Comparison of ENCODE assay signal across 8 cellular contexts in genomic region chr17:30708241-30709078, GRCh38.
A peak's percentile ranks its signal among the peaks of the same experiment; 100 is the strongest.
DNase-seq lines count a peak whose midpoint lies in the region; ATAC-seq and TF ChIP-seq lines count a peak whose summit lies in the region.
"Not testable (repeated sequence)": the region's sequence is repeated elsewhere in the genome, so short reads cannot be mapped to it uniquely, and the experiment has no call there.

No MANE protein-coding gene starts in this region.

- H3K4me3 Mint-ChIP-seq in activated CD4-positive, alpha-beta memory T cell treated with anti-CD3 and anti-CD28 coated beads for 36 hours: peak overlapping the region; percentile 85

- H3K27me3 Mint-ChIP-seq in activated CD4-positive, alpha-beta memory T cell treated with anti-CD3 and anti-CD28 coated beads for 36 hours: peaks cover 21% of the 10 kb centered on the region

- not testable (repeated sequence) for H3K36me3 ChIP-seq in sigmoid colon; aorta (ENCODE audit: control insufficient read depth in 1 of 2, insufficient read depth in 2 of 2, low read length in 1 of 2)

- H3K4me1 Mint-ChIP-seq in activated CD4-positive, alpha-beta memory T cell treated with anti-CD3 and anti-CD28 coated beads for 36 hours (ENCODE audit: low read depth): peaks cover 28% of the 10 kb centered on the region

- CTCF ChIA-PET in activated CD4-positive, alpha-beta memory T cell treated with anti-CD3 and anti-CD28 coated beads for 36 hours (lab: Charles Lee): interaction anchor here (1.0 kb wide), 2 partner anchors 10 to 108 kb away, joined by 3 to 4 read pairs; no protein-coding TSS in a partner anchor

- H3K27ac Mint-ChIP-seq in activated CD4-positive, alpha-beta memory T cell treated with anti-CD3 and anti-CD28 coated beads for 36 hours: peak overlapping the region; percentile 69

- TF ChIP-seq POLR2A in sigmoid colon (IDR thresholded peaks at IDR 0.05): not testable (repeated sequence)

- H3K36me3 Mint-ChIP-seq in activated CD4-positive, alpha-beta memory T cell treated with anti-CD3 and anti-CD28 coated beads for 36 hours: not testable (repeated sequence)

- H3K9me3 ChIP-seq in sigmoid colon; aorta (ENCODE audit: control insufficient read depth, low read length): not testable (repeated sequence)

- H3K4me1 ChIP-seq in sigmoid colon: peaks cover 3 to 39% (median 24%) of the 10 kb centered on the region in 4 donors
- H3K4me1 ChIP-seq in aorta (ENCODE audit: control insufficient read depth in 1 of 2, insufficient read depth in 2 of 2, low read length in 2 of 2): not testable (repeated sequence)

- H3K4me3 ChIP-seq in Jurkat, Clone E6-1 (ENCODE audit: low read length): peak overlapping the region; percentile 71
- H3K4me3 ChIP-seq in sigmoid colon (peak overlapping the region; percentile 42 to 98 (median 78)), aorta (ENCODE audit: low read length in 2 of 2) (peak overlapping the region; percentile 42 to 82)

- DNase-seq in GM13977 (ENCODE audit: low spot score) (peak; percentile 83), NOMO-1 treated with DMSO at 0.1 percent for 48 hours (lab: John Stamatoyannopoulos, UW; ENCODE audit: unreplicated experiment) (peak; percentile 67), cortex of kidney (lab: John Stamatoyannopoulos, UW) (peak; percentile 16), iris pigment epithelial cell (ENCODE audit: low read depth) (peak; percentile 93), sigmoid colon (peak; percentile 93), aorta (peak; percentile 93)
- peak; percentile 82 for DNase-seq in Jurkat, Clone E6-1 (ENCODE audit: low read depth, low spot score)
- DNase-seq in activated CD4-positive, alpha-beta memory T cell treated with anti-CD3 and anti-CD28 coated beads for 36 hours: peak; percentile 78

- intact Hi-C loops in activated CD4-positive, alpha-beta memory T cell treated with anti-CD3 and anti-CD28 coated beads for 36 hours (cut with micrococcal nuclease); sigmoid colon (cut with DNase I); aorta (cut with DNase I): not testable (repeated sequence)

- POLR2A ChIA-PET in activated CD4-positive, alpha-beta memory T cell treated with anti-CD3 and anti-CD28 coated beads for 36 hours (lab: Charles Lee): not testable (repeated sequence)

- TF ChIP-seq CTCF in GM13977 (IDR thresholded peaks at IDR 0.05; ENCODE audit: extremely low read depth, insufficient read depth, missing control alignments); sigmoid colon (IDR thresholded peaks at IDR 0.05): not testable (repeated sequence)

- WGBS in sigmoid colon, 2 donors: 0% methylated on average over 75 of the region's 75 CpGs
- 0 to 1% methylated on average over 43 to 75 of the region's 75 CpGs for WGBS in aorta, 2 donors

- H3K27me3 ChIP-seq in sigmoid colon: peaks cover 0 to 19% (median 0%) of the 10 kb centered on the region in 3 donors
- H3K27me3 ChIP-seq in aorta (ENCODE audit: control insufficient read depth in 1 of 2, insufficient read depth in 2 of 2, low read length in 1 of 2): not testable (repeated sequence)

- in situ Hi-C loops in GM13977 (cut with MboI; ENCODE audit: low pct_unique_long_range_greater_than_20kb, low sequenced_read_pairs, unreplicated experiment): loop anchor here (25.0 kb wide), 1 partner anchor 371 kb away; the partner anchor contains the start of gene TMIGD1

- H3K27ac ChIP-seq in sigmoid colon: peak overlapping the region; percentile 75 to 81 (median 78)
- H3K27ac ChIP-seq in aorta (ENCODE audit: low read depth in 1 of 2, low read length in 2 of 2): not testable (repeated sequence)

- ATAC-seq in aorta (ENCODE audit: low FRiP score): peak; percentile 89

- not testable (repeated sequence) for TF ChIP-seq EP300 in sigmoid colon (IDR thresholded peaks at IDR 0.05)

- H3K9me3 Mint-ChIP-seq in activated CD4-positive, alpha-beta memory T cell treated with anti-CD3 and anti-CD28 coated beads for 36 hours: not testable (repeated sequence)

Comparison
In these comparisons a context has a peak if more than half of its experiments do, and no peak if none do; other contexts are left out.
1. DNase-seq: peak in every context shown above with its lines; median percentile 93 in iris pigment epithelial cell; 93 in sigmoid colon; 93 in aorta; 83 in GM13977; 82 in Jurkat, Clone E6-1; 78 in activated CD4-positive, alpha-beta memory T cell treated with anti-CD3 and anti-CD28 coated beads for 36 hours; 67 in NOMO-1 treated with DMSO at 0.1 percent for 48 hours; 16 in cortex of kidney.